In genomic region chr2:226875438-226876225, GRCh38 we compare ENCODE assay signal across 24 cellular contexts. TPM values are rescaled to one million over a fixed set of nuclear protein-coding genes. Genes with fewer than 3 reads are reported as not detected.
DNase-seq lines count a peak whose midpoint lies in the region; ATAC-seq and TF ChIP-seq lines count a peak whose summit lies in the region.
"Had no signal": no experiment of that assay in that cellular context is flagged by ENCODE, and none has a peak within 500 bp of the region (broad histone marks: within the 10 kb centered on the region; RNA-seq: fewer than 3 reads in every experiment).

No MANE protein-coding gene starts in this region.

- TF ChIP-seq RAD21 in SK-N-SH (IDR thresholded peaks at IDR 0.05; ENCODE audit: low read length), result no peak

- ATAC-seq in HG02981 (IDR thresholded peaks at IDR 0.05; ENCODE audit: unreplicated experiment) (peak; percentile 70), upper lobe of right lung (peak; percentile 80)
- no peak for ATAC-seq in activated T-helper 17 cell treated with anti-CD3 and anti-CD28 coated beads, Interleukin-2, amount 50 U/mL, for 72 hours (replicated peaks)
- ATAC-seq: PC-3, SK-N-SH treated with all-trans-retinoic acid at 6 μM for 48 hours had no signal

- no peak overlapping the region for H2AFZ ChIP-seq in SK-N-SH (ENCODE audit: low read depth)
- H2AFZ ChIP-seq: GM23248 had no signal

- 96% methylated on average over 5 of the region's 5 CpGs for WGBS in SK-N-SH (ENCODE audit: low lambda C conversion rate)

- POLR2A ChIA-PET in SK-N-SH (lab: Yijun Ruan, JAX), result no interaction called here

- no peak overlapping the region for H3K9ac ChIP-seq in SK-N-SH
- H3K9ac ChIP-seq: GM23248, KMS-11 had no signal

- no peaks in the 10 kb centered on the region for H3K9me2 ChIP-seq in SK-N-SH

- no peaks in the 10 kb centered on the region for H4K20me1 ChIP-seq in SK-N-SH (ENCODE audit: insufficient read depth)

- no peaks in the 10 kb centered on the region for H3F3A ChIP-seq in SK-N-SH (replicated peaks; ENCODE audit: insufficient read depth)

- CTCF ChIA-PET in SK-N-SH (lab: Yijun Ruan, JAX), result no interaction called here

- no peaks in the 10 kb centered on the region for H3K79me2 ChIP-seq in SK-N-SH (ENCODE audit: insufficient read depth)

- H3K4me2 ChIP-seq in SK-N-SH, result no peak overlapping the region
- H3K4me2 ChIP-seq: KMS-11 had no signal

- H3K9me3 ChIP-seq in upper lobe of right lung, result no peaks in the 10 kb centered on the region
- H3K9me3 ChIP-seq in SK-N-SH, result no peaks in the 10 kb centered on the region
- H3K9me3 ChIP-seq: adrenal gland, ovary, transverse colon had no signal

- TF ChIP-seq EP300 in SK-N-SH (IDR thresholded peaks at IDR 0.05; ENCODE audit: borderline replicate concordance in 1 of 2, low read depth in 1 of 2, low read length in 1 of 2), result no peak

- H3K4me3 ChIP-seq in upper lobe of right lung (no peak overlapping the region), SK-N-SH (ENCODE audit: low read depth in 2 of 2, low read length in 1 of 2) (no peak overlapping the region)
- H3K4me3 ChIP-seq: adrenal gland, GM23248, ovary, skin epidermis, transverse colon had no signal

- peaks cover 49% of the 10 kb centered on the region for H3K36me3 Mint-ChIP-seq in activated naive CD4-positive, alpha-beta T cell treated with anti-CD3 and anti-CD28 coated beads, Interleukin-2, amount 50 U/mL, for 24 hours
- peaks cover 80% of the 10 kb centered on the region for H3K36me3 Mint-ChIP-seq in activated T-helper 17 cell treated with anti-CD3 and anti-CD28 coated beads, Interleukin-2, amount 50 U/mL, for 72 hours (ENCODE audit: low read depth)

- H3K27ac ChIP-seq in upper lobe of right lung (no peak overlapping the region), SK-N-SH (ENCODE audit: low read depth in 2 of 2, low read length in 1 of 2) (no peak overlapping the region)
- H3K27ac ChIP-seq: adrenal gland, C4-2B, GM23248, HL-60, KMS-11, ovary, skin epidermis, transverse colon had no signal

- intact Hi-C loops in upper lobe of right lung (cut with DNase I), result no loop called here

- H3K36me3 ChIP-seq in upper lobe of right lung (no peaks in the 10 kb centered on the region), SK-N-SH (replicated peaks in 1 of 2; ENCODE audit: control insufficient read depth in 1 of 2, insufficient read depth in 2 of 2, low read length in 1 of 2) (peaks cover 0 to 6% of the 10 kb centered on the region in 2 experiments)
- H3K36me3 ChIP-seq: adrenal gland, ovary, transverse colon had no signal

- no peaks in the 10 kb centered on the region for H3K27me3 Mint-ChIP-seq in activated naive CD4-positive, alpha-beta T cell treated with anti-CD3 and anti-CD28 coated beads, Interleukin-2, amount 50 U/mL, for 24 hours
- H3K27me3 Mint-ChIP-seq in activated T-helper 17 cell treated with anti-CD3 and anti-CD28 coated beads, Interleukin-2, amount 50 U/mL, for 72 hours, result no peaks in the 10 kb centered on the region
- H3K27me3 Mint-ChIP-seq: activated CD4-positive, alpha-beta memory T cell treated with anti-CD3 and anti-CD28 coated beads for 36 hours; central memory CD8-positive, alpha-beta T cell had no signal

- H3K4me1 ChIP-seq in upper lobe of right lung, result no peaks in the 10 kb centered on the region
- no peaks in the 10 kb centered on the region for H3K4me1 ChIP-seq in SK-N-SH (ENCODE audit: control insufficient read depth in 1 of 2, insufficient read depth in 2 of 2, low read depth in 1 of 2, low read length in 1 of 2)
- H3K4me1 ChIP-seq: adrenal gland, transverse colon had no signal

- no peak overlapping the region for H3K4me3 Mint-ChIP-seq in activated naive CD4-positive, alpha-beta T cell treated with anti-CD3 and anti-CD28 coated beads, Interleukin-2, amount 50 U/mL, for 24 hours
- H3K4me3 Mint-ChIP-seq in activated T-helper 17 cell treated with anti-CD3 and anti-CD28 coated beads, Interleukin-2, amount 50 U/mL, for 72 hours, result no peak overlapping the region
- H3K4me3 Mint-ChIP-seq: activated CD4-positive, alpha-beta memory T cell treated with anti-CD3 and anti-CD28 coated beads for 36 hours; central memory CD8-positive, alpha-beta T cell had no signal

- H3K27ac Mint-ChIP-seq in activated naive CD4-positive, alpha-beta T cell treated with anti-CD3 and anti-CD28 coated beads, Interleukin-2, amount 50 U/mL, for 24 hours, result peak overlapping the region; percentile 4
- no peak overlapping the region for H3K27ac Mint-ChIP-seq in activated T-helper 17 cell treated with anti-CD3 and anti-CD28 coated beads, Interleukin-2, amount 50 U/mL, for 72 hours
- H3K27ac Mint-ChIP-seq: activated CD4-positive, alpha-beta memory T cell treated with anti-CD3 and anti-CD28 coated beads for 36 hours had no signal

- TF ChIP-seq CTCF in upper lobe of right lung (IDR thresholded peaks at IDR 0.05), result no peak
- no peak for TF ChIP-seq CTCF in SK-N-SH (IDR thresholded peaks at IDR 0.05)

- H3K4me1 Mint-ChIP-seq in activated naive CD4-positive, alpha-beta T cell treated with anti-CD3 and anti-CD28 coated beads, Interleukin-2, amount 50 U/mL, for 24 hours, result peaks cover 43% of the 10 kb centered on the region
- peaks cover 21% of the 10 kb centered on the region for H3K4me1 Mint-ChIP-seq in activated T-helper 17 cell treated with anti-CD3 and anti-CD28 coated beads, Interleukin-2, amount 50 U/mL, for 72 hours

- H3K9me3 Mint-ChIP-seq in activated naive CD4-positive, alpha-beta T cell treated with anti-CD3 and anti-CD28 coated beads, Interleukin-2, amount 50 U/mL, for 24 hours, result no peaks in the 10 kb centered on the region
- H3K9me3 Mint-ChIP-seq in activated T-helper 17 cell treated with anti-CD3 and anti-CD28 coated beads, Interleukin-2, amount 50 U/mL, for 72 hours, result peaks cover 5% of the 10 kb centered on the region
- H3K9me3 Mint-ChIP-seq: activated CD4-positive, alpha-beta memory T cell treated with anti-CD3 and anti-CD28 coated beads for 36 hours; central memory CD8-positive, alpha-beta T cell had no signal

- DNase-seq in activated naive CD4-positive, alpha-beta T cell treated with anti-CD3 and anti-CD28 coated beads, Interleukin-2, amount 50 U/mL, for 16 hours, result no peak
- peak; percentile 32 for DNase-seq in SIG-M5 (lab: John Stamatoyannopoulos, UW)
- no peak for DNase-seq in upper lobe of right lung
- DNase-seq in SK-N-SH, result no peak
- DNase-seq in NCI-H2196 treated with DMSO at 0.1 percent for 48 hours (lab: John Stamatoyannopoulos, UW; ENCODE audit: unreplicated experiment), result no peak
- DNase-seq: 8988T; activated CD4-positive, alpha-beta memory T cell treated with anti-CD3 and anti-CD28 coated beads for 36 hours; adrenal gland; GM23248; left cardiac atrium; NCI-H1436; NCI-H446; ovary; PC-3; transverse colon had no signal

- no peaks in the 10 kb centered on the region for H3K27me3 ChIP-seq in upper lobe of right lung
- no peaks in the 10 kb centered on the region for H3K27me3 ChIP-seq in SK-N-SH (ENCODE audit: insufficient read depth)
- H3K27me3 ChIP-seq: adrenal gland, ovary, transverse colon had no signal

TF ChIP-seq in SK-N-SH, 30 proteins besides CTCF, POLR2A, EP300 and RAD21:
- TF ChIP-seq SIN3A (IDR thresholded peaks at IDR 0.05; ENCODE audit: borderline replicate concordance, low read depth, low read length) (no peak), NFIC (IDR thresholded peaks at IDR 0.05; ENCODE audit: borderline replicate concordance) (no peak), RCOR1 (IDR thresholded peaks at IDR 0.05; ENCODE audit: low read length) (no peak), TEAD4 (IDR thresholded peaks at IDR 0.05; ENCODE audit: borderline replicate concordance, insufficient read depth) (no peak), SMC3 (IDR thresholded peaks at IDR 0.05; ENCODE audit: low read depth, low read length) (no peak), RXRA (IDR thresholded peaks at IDR 0.05; ENCODE audit: borderline replicate concordance, low read depth) (no peak), RFX5 (IDR thresholded peaks at IDR 0.05; ENCODE audit: low read length) (no peak), FOXJ3 (CRISPR knock-in tag; IDR thresholded peaks at IDR 0.05) (no peak), NRF1 (IDR thresholded peaks at IDR 0.05; ENCODE audit: low read depth, low read length) (no peak), MXI1 (IDR thresholded peaks at IDR 0.05; ENCODE audit: low read depth, low read length) (no peak), YY1 (IDR thresholded peaks at IDR 0.05; ENCODE audit: low read depth) (no peak), GATA2 (CRISPR knock-in tag; IDR thresholded peaks at IDR 0.05) (no peak), PBX3 (IDR thresholded peaks at IDR 0.05) (no peak), MEF2A (IDR thresholded peaks at IDR 0.05; ENCODE audit: borderline replicate concordance, low read depth) (no peak)
TF ChIP-seq in SK-N-SH: peak in this region for 0.

RNA-seq across cellular contexts. Expression of gene RHBDD1, which starts 39.8 kb away (rescaled TPM):
- 38.4 TPM for total RNA-seq in upper lobe of right lung
- polyA plus RNA-seq in SK-N-SH (2012; rRNA removed), result 10.3 and 10.8 TPM in 2 replicates
- polyA plus RNA-seq in SK-N-SH (2012; cell fraction: cytosol; rRNA removed), result 10.6 and 11.0 TPM in 2 replicates
- polyA plus RNA-seq in SK-N-SH (2012; cell fraction: nucleus; rRNA removed), result 7.6 and 11.7 TPM in 2 replicates
- total RNA-seq in activated T-helper 17 cell treated with anti-CD3 and anti-CD28 coated beads, Interleukin-2, amount 50 U/mL, for 72 hours, result 10 to 100 TPM; 35.5 to 57.1 TPM
